ENCODE assay signal across 1 cellular context in the genomic region with DNA sequence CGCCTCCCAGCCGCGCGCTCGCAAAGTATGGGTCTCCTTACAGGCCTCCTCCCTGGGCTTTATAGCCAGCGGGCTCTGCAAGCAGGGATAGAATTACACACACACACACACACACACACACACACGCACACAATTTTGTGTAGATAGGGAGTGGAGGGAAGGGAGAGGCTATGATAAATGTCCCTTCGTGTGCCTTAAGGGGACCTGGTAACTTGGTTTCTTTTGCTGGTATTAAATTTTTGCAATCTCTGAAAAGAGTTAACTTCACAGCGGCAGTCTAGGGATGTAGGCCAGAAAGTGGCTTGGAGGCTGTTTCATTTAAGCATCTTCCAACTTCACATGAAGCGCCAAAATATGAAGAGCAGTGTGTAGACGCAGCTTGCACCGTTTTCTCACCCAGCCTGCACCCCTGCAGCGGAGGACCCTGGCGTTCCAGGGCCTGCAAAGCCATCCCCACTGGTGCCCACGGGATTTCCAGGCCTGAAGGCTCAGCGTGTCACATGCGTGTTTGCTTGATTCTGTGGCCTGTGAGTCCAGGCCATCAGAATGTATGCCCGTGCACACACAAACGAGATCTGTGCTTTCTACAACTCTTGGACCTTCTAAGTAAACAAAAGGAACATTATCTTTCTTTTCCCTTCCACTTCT.
TF ChIP-seq lines count a peak whose summit lies in the region.

No MANE protein-coding gene starts in this region.

TF ChIP-seq in HEK293, 187 proteins besides CTCF, POLR2A, EP300 and RAD21 (continued from another document):
- TF ChIP-seq ZNF404 (tag by site-specific recombination; IDR thresholded peaks at IDR 0.05) (no peak), ZBTB10 (tag by site-specific recombination; IDR thresholded peaks at IDR 0.05) (0 out of 2 replicates have a peak, but pooled peaks have one; percentile 17)
